In genomic region chr16:10121496-10121895, GRCh38 we compare ENCODE assay signal across 16 cellular contexts.
DNase-seq lines count a peak whose midpoint lies in the region; ATAC-seq and TF ChIP-seq lines count a peak whose summit lies in the region.
"Had no signal": no experiment of that assay in that cellular context is flagged by ENCODE, and none has a peak within 500 bp of the region (broad histone marks: within the 10 kb centered on the region; RNA-seq: fewer than 3 reads in every experiment).

No MANE protein-coding gene starts in this region.

- TF ChIP-seq CTCF in body of pancreas (IDR thresholded peaks at IDR 0.05), result no peak
- TF ChIP-seq CTCF in kidney epithelial cell (IDR thresholded peaks at IDR 0.05; ENCODE audit: insufficient read depth, low read length, poor library complexity, severe bottlenecking), result no peak
- no peak for TF ChIP-seq CTCF in activated CD8-positive, alpha-beta T cell treated with anti-CD3 and anti-CD28 coated beads for 36 hours (IDR thresholded peaks at IDR 0.05)

- no peak overlapping the region for H3K4me3 Mint-ChIP-seq in stimulated activated effector memory CD8-positive, alpha-beta T cell treated with anti-CD3 and anti-CD28 coated beads, Interleukin-12 subunit alpha, Interleukin-12 subunit beta, amount 100 ng/mL, for 72 hours
- H3K4me3 Mint-ChIP-seq in activated CD8-positive, alpha-beta T cell treated with anti-CD3 and anti-CD28 coated beads for 36 hours, result no peak overlapping the region
- H3K4me3 Mint-ChIP-seq: nephron had no signal

- peak overlapping the region in 1 of 4 donors; percentile 57 for H3K27ac ChIP-seq in body of pancreas

- H3K4me1 Mint-ChIP-seq in stimulated activated effector memory CD8-positive, alpha-beta T cell treated with anti-CD3 and anti-CD28 coated beads, Interleukin-12 subunit alpha, Interleukin-12 subunit beta, amount 100 ng/mL, for 72 hours, result no peaks in the 10 kb centered on the region
- no peaks in the 10 kb centered on the region for H3K4me1 Mint-ChIP-seq in activated CD8-positive, alpha-beta T cell treated with anti-CD3 and anti-CD28 coated beads for 36 hours (ENCODE audit: low read depth)

- no peaks in the 10 kb centered on the region for H3K9me3 Mint-ChIP-seq in stimulated activated effector memory CD8-positive, alpha-beta T cell treated with anti-CD3 and anti-CD28 coated beads, Interleukin-12 subunit alpha, Interleukin-12 subunit beta, amount 100 ng/mL, for 72 hours
- H3K9me3 Mint-ChIP-seq in activated CD8-positive, alpha-beta T cell treated with anti-CD3 and anti-CD28 coated beads for 36 hours, result no peaks in the 10 kb centered on the region
- H3K9me3 Mint-ChIP-seq: nephron had no signal

- H3K27me3 Mint-ChIP-seq in activated CD8-positive, alpha-beta T cell treated with anti-CD3 and anti-CD28 coated beads for 36 hours, result peaks cover 3% of the 10 kb centered on the region

- no peaks in the 10 kb centered on the region for H3K27me3 ChIP-seq in body of pancreas
- H3K27me3 ChIP-seq in kidney epithelial cell (ENCODE audit: control insufficient read depth, insufficient read depth, low read length), result no peaks in the 10 kb centered on the region

- H3K4me3 ChIP-seq in body of pancreas (no peak overlapping the region), kidney epithelial cell (ENCODE audit: low read depth, low read length) (no peak overlapping the region)
- H3K4me3 ChIP-seq: transverse colon had no signal

- intact Hi-C loops in body of pancreas (cut with DNase I), result no loop called here
- intact Hi-C loops in activated CD8-positive, alpha-beta T cell treated with anti-CD3 and anti-CD28 coated beads for 36 hours (cut with micrococcal nuclease), result no loop called here

- TF ChIP-seq POLR2A in body of pancreas (IDR thresholded peaks at IDR 0.05), result no peak

- no peak overlapping the region for H3K27ac Mint-ChIP-seq in stimulated activated effector memory CD8-positive, alpha-beta T cell treated with anti-CD3 and anti-CD28 coated beads, Interleukin-12 subunit alpha, Interleukin-12 subunit beta, amount 100 ng/mL, for 72 hours
- no peak overlapping the region for H3K27ac Mint-ChIP-seq in activated CD8-positive, alpha-beta T cell treated with anti-CD3 and anti-CD28 coated beads for 36 hours
- H3K27ac Mint-ChIP-seq: activated naive CD4-positive, alpha-beta T cell treated with anti-CD3 and anti-CD28 coated beads, Interleukin-2, amount 50 U/mL, for 72 hours had no signal

- DNase-seq in A172 (ENCODE audit: low spot score) (peak; percentile 16), HS-5 (ENCODE audit: low read depth) (peak; percentile 61), body of pancreas (peak in 1 of 4 donors; percentile 29), kidney epithelial cell (ENCODE audit: low read depth) (peak; percentile 89), HK-2 (ENCODE audit: unreplicated experiment) (no peak)
- no peak for DNase-seq in stimulated activated effector memory CD8-positive, alpha-beta T cell treated with anti-CD3 and anti-CD28 coated beads, Interleukin-12 subunit alpha, Interleukin-12 subunit beta, amount 100 ng/mL, for 72 hours (ENCODE audit: low spot score in 2 of 2)
- no peak for DNase-seq in activated CD8-positive, alpha-beta T cell treated with anti-CD3 and anti-CD28 coated beads for 36 hours
- no peak for DNase-seq in stimulated activated CD4-positive, alpha-beta T cell treated with anti-CD3 and anti-CD28 coated beads, Interleukin-1b, Interleukin-23, amount 100 ng/mL, for 48 hours
- DNase-seq: cortex of kidney, DMS153, NCI-H1048, NCI-H345, transverse colon had no signal

- H3K36me3 ChIP-seq in body of pancreas (replicated peaks in 1 of 2; ENCODE audit: insufficient read depth in 1 of 2, low read depth in 2 of 2) (no peaks in the 10 kb centered on the region), kidney epithelial cell (ENCODE audit: control insufficient read depth, insufficient read depth, low read length) (no peaks in the 10 kb centered on the region)
- H3K36me3 ChIP-seq: transverse colon had no signal

- no peaks in the 10 kb centered on the region for H3K36me3 Mint-ChIP-seq in stimulated activated effector memory CD8-positive, alpha-beta T cell treated with anti-CD3 and anti-CD28 coated beads, Interleukin-12 subunit alpha, Interleukin-12 subunit beta, amount 100 ng/mL, for 72 hours
- H3K36me3 Mint-ChIP-seq in activated CD8-positive, alpha-beta T cell treated with anti-CD3 and anti-CD28 coated beads for 36 hours (ENCODE audit: low read depth), result no peaks in the 10 kb centered on the region
- H3K36me3 Mint-ChIP-seq: activated naive CD4-positive, alpha-beta T cell treated with anti-CD3 and anti-CD28 coated beads, Interleukin-2, amount 50 U/mL, for 72 hours had no signal

- H3K9me3 ChIP-seq in body of pancreas, result no peaks in the 10 kb centered on the region
- H3K9me3 ChIP-seq: transverse colon had no signal

- CTCF ChIA-PET in activated CD8-positive, alpha-beta T cell treated with anti-CD3 and anti-CD28 coated beads for 36 hours (lab: Charles Lee), result no interaction called here

- WGBS in body of pancreas, 2 donors, result 7 to 17% methylated on average over 2 of the region's 2 CpGs

- peaks cover 7% of the 10 kb centered on the region for H3K4me1 ChIP-seq in body of pancreas

- POLR2A ChIA-PET in activated CD8-positive, alpha-beta T cell treated with anti-CD3 and anti-CD28 coated beads for 36 hours (lab: Charles Lee), result no interaction called here

- ATAC-seq in body of pancreas, result peak; percentile 63
- ATAC-seq in stimulated activated effector memory CD8-positive, alpha-beta T cell treated with anti-CD3 and anti-CD28 coated beads, Interleukin-12 subunit alpha, Interleukin-12 subunit beta, amount 100 ng/mL, for 72 hours, result no peak
- no peak for ATAC-seq in activated CD8-positive, alpha-beta T cell treated with anti-CD3 and anti-CD28 coated beads for 36 hours
- ATAC-seq: activated naive CD4-positive, alpha-beta T cell treated with anti-CD3 and anti-CD28 coated beads, Interleukin-2, amount 50 U/mL, for 72 hours; left lobe of liver had no signal

Comparison
In these comparisons a context has a peak if more than half of its experiments do, and no peak if none do; other contexts are left out.
1. DNase-seq: peak in A172 (single experiment), HS-5 (single experiment) and kidney epithelial cell (single experiment); none in stimulated activated effector memory CD8-positive, alpha-beta T cell treated with anti-CD3 and anti-CD28 coated beads, Interleukin-12 subunit alpha, Interleukin-12 subunit beta, amount 100 ng/mL, for 72 hours (0 of 2), activated CD8-positive, alpha-beta T cell treated with anti-CD3 and anti-CD28 coated beads for 36 hours (single experiment), stimulated activated CD4-positive, alpha-beta T cell treated with anti-CD3 and anti-CD28 coated beads, Interleukin-1b, Interleukin-23, amount 100 ng/mL, for 48 hours (single experiment) and HK-2 (single experiment).